In genomic region chr1:236748471-236748870, GRCh38 we compare ENCODE assay signal across 15 cellular contexts. TPM values are rescaled to one million over a fixed set of nuclear protein-coding genes. Genes with fewer than 3 reads are reported as not detected.
DNase-seq lines count a peak whose midpoint lies in the region; ATAC-seq, FAIRE-seq and TF ChIP-seq lines count a peak whose summit lies in the region.
"Had no signal": no experiment of that assay in that cellular context is flagged by ENCODE, and none has a peak within 500 bp of the region (broad histone marks: within the 10 kb centered on the region; RNA-seq: fewer than 3 reads in every experiment).

No MANE protein-coding gene starts in this region.

- H3K27ac ChIP-seq in K562 (ENCODE audit: extremely low read depth, low read depth, low read length): no peak overlapping the region
- H3K27ac ChIP-seq: spleen, upper lobe of left lung had no signal

- no TSS peak for BruUV-seq in K562 (replicated peaks; lab: Mats Ljungman, UMichigan)

- H3K4me1 ChIP-seq in K562 (replicated peaks in 1 of 2; ENCODE audit: control insufficient read depth in 2 of 2, insufficient read depth in 2 of 2, low read length in 2 of 2): peaks cover 4% of the 10 kb centered on the region in 2 experiments; a peak in 3 of 5 replicates
- H3K4me1 ChIP-seq: spleen, upper lobe of left lung had no signal

- DNase-seq in DMS53 (lab: John Stamatoyannopoulos, UW) (peak; percentile 17), DMS53 treated with DMSO at 0.1 percent for 48 hours (lab: John Stamatoyannopoulos, UW; ENCODE audit: unreplicated experiment) (no peak), K562 (ENCODE audit: extremely low read depth in 1 of 4, low spot score in 3 of 4) (no peak), GM13976 (ENCODE audit: low spot score) (no peak)
- DNase-seq: activated CD4-positive, alpha-beta T cell treated with anti-CD3 and anti-CD28 coated beads, Interleukin-2, amount 10 ng/mL, durations not matched to agents 7 days and 5 days; erythroblast; islet precursor cell; NCI-H1436; spleen; T-cell; upper lobe of left lung had no signal

- no peaks in the 10 kb centered on the region for H3K9me3 Mint-ChIP-seq in nephron
- H3K9me3 Mint-ChIP-seq: activated CD4-positive, alpha-beta T cell treated with anti-CD3 and anti-CD28 coated beads, Interleukin-2, amount 10 ng/mL, durations not matched to agents 7 days and 5 days; T-cell had no signal

- no peaks in the 10 kb centered on the region for H3K9me1 ChIP-seq in K562 (ENCODE audit: control insufficient read depth, insufficient read depth, low read length)

- H3K27ac Mint-ChIP-seq in nephron: no peak overlapping the region
- H3K27ac Mint-ChIP-seq: activated CD4-positive, alpha-beta T cell treated with anti-CD3 and anti-CD28 coated beads, Interleukin-2, amount 10 ng/mL, durations not matched to agents 7 days and 5 days; T-cell had no signal

- no peaks in the 10 kb centered on the region for H3K9me3 ChIP-seq in K562 (replicated peaks; ENCODE audit: control insufficient read depth, insufficient read depth, low read depth, low read length)
- H3K9me3 ChIP-seq: spleen, upper lobe of left lung had no signal

- no peak overlapping the region for H3K4me3 Mint-ChIP-seq in nephron
- H3K4me3 Mint-ChIP-seq: activated CD4-positive, alpha-beta T cell treated with anti-CD3 and anti-CD28 coated beads, Interleukin-2, amount 10 ng/mL, durations not matched to agents 7 days and 5 days; T-cell had no signal

- CTCF ChIA-PET in K562 (lab: Yijun Ruan, JAX; ENCODE audit: low intra/inter-chr PET ratio): no interaction called here

- H3K4me2 ChIP-seq in K562 (ENCODE audit: insufficient read depth, low read length): no peak overlapping the region

- H3K79me2 ChIP-seq in K562 (ENCODE audit: control insufficient read depth, insufficient read depth, low read length): no peaks in the 10 kb centered on the region

- H3K4me3 ChIP-seq in K562: no peak overlapping the region
- H3K4me3 ChIP-seq: spleen, upper lobe of left lung had no signal

- no peak for TF ChIP-seq EP300 in K562 (IDR thresholded peaks at IDR 0.05; ENCODE audit: low read length)

- H3K36me3 ChIP-seq in K562 (ENCODE audit: control insufficient read depth, insufficient read depth, low read length): no peaks in the 10 kb centered on the region
- H3K36me3 ChIP-seq: spleen had no signal

- no peak for TF ChIP-seq RAD21 in K562 (CRISPR knock-in tag; conservative IDR thresholded peaks at IDR 0.05 in 1 of 2, IDR thresholded peaks at IDR 0.05 in 1 of 2)

- peak; percentile 44 for FAIRE-seq in K562 (lab: Jason Lieb, UNC)

- POLR2A ChIA-PET in K562 (lab: Yijun Ruan, JAX): interaction anchor here (1.7 kb wide), 1 partner anchor 15 kb away, joined by 3 read pairs; no protein-coding TSS in a partner anchor

- in situ Hi-C loops in K562 (cut with MboI): loop anchor here (25.0 kb wide), 2 partner anchors 639 to 814 kb away; no protein-coding TSS in a partner anchor
- in situ Hi-C loops in GM13976 (cut with MboI; ENCODE audit: low sequenced_read_pairs, unreplicated experiment): no loop called here

- H3K27me3 Mint-ChIP-seq in nephron (ENCODE audit: low read depth): no peaks in the 10 kb centered on the region

- 18% methylated on average over 4 of the region's 4 CpGs for WGBS in K562 (ENCODE audit: insufficient coverage, low coverage, missing lambda C conversion rate)

- no peaks in the 10 kb centered on the region for H3K4me1 Mint-ChIP-seq in nephron
- H3K4me1 Mint-ChIP-seq: activated CD4-positive, alpha-beta T cell treated with anti-CD3 and anti-CD28 coated beads, Interleukin-2, amount 10 ng/mL, durations not matched to agents 7 days and 5 days; T-cell had no signal

- H3K27me3 ChIP-seq in K562 (ENCODE audit: control insufficient read depth in 2 of 2, insufficient read depth in 2 of 2, low read length in 2 of 2): peaks cover 18 to 37% of the 10 kb centered on the region in 2 experiments
- H3K27me3 ChIP-seq: upper lobe of left lung had no signal

- no peaks in the 10 kb centered on the region for H3K36me3 Mint-ChIP-seq in nephron (ENCODE audit: low read depth)
- H3K36me3 Mint-ChIP-seq: T-cell had no signal

- peak; percentile 58 for ATAC-seq in HG03159 (IDR thresholded peaks at IDR 0.05; ENCODE audit: unreplicated experiment)
- ATAC-seq in K562: peak; percentile 69
- no peak for ATAC-seq in GM19395 (IDR thresholded peaks at IDR 0.05; ENCODE audit: unreplicated experiment)
- ATAC-seq in GM21717 (IDR thresholded peaks at IDR 0.05; ENCODE audit: unreplicated experiment): no peak
- ATAC-seq: T-cell had no signal

- no peak overlapping the region for H2AFZ ChIP-seq in K562 (ENCODE audit: low read depth, low read length)

- intact Hi-C loops in K562 (cut with micrococcal nuclease): no loop called here

- TF ChIP-seq CTCF in K562 (IDR thresholded peaks at IDR 0.05 in 2 of 3, conservative IDR thresholded peaks at IDR 0.05 in 1 of 3; ENCODE audit: insufficient read depth in 2 of 3, low read depth in 1 of 3, low read length in 3 of 3) (peak; percentile 6 to 28 (median 22); a peak in 2 of 6 replicates), nephron (IDR thresholded peaks at IDR 0.05; ENCODE audit: unreplicated experiment in 3 of 3) (peak; percentile 8 to 21 (median 13)), GM13976 (IDR thresholded peaks at IDR 0.05; ENCODE audit: borderline replicate concordance, control extremely low read depth, extremely low read depth, insufficient read depth, missing control alignments) (no peak)

- no peak for TF ChIP-seq POLR2A in K562 (conservative IDR thresholded peaks at IDR 0.05)

- H3K9ac ChIP-seq in K562 (ENCODE audit: insufficient read depth in 1 of 2, low read depth in 2 of 2, low read length in 2 of 2): no peak overlapping the region

- no peaks in the 10 kb centered on the region for H4K20me1 ChIP-seq in K562 (replicated peaks; ENCODE audit: control insufficient read depth, insufficient read depth, low read length)

TF ChIP-seq in K562, 482 proteins besides CTCF, POLR2A, EP300 and RAD21 (continues in another document):
- TF ChIP-seq SMARCA4 (IDR thresholded peaks at IDR 0.05) (no peak), RBM34 (IDR thresholded peaks at IDR 0.05; ENCODE audit: borderline replicate concordance, insufficient read depth, low read length) (no peak), NFIC (IDR thresholded peaks at IDR 0.05) (no peak), MEF2A (IDR thresholded peaks at IDR 0.05; ENCODE audit: control insufficient read depth, low read depth, low read length) (no peak), ZNF511 (CRISPR knock-in tag; IDR thresholded peaks at IDR 0.05) (no peak), KAT7 (CRISPR knock-in tag; IDR thresholded peaks at IDR 0.05; ENCODE audit: borderline replicate concordance) (no peak), TFE3 (CRISPR knock-in tag; IDR thresholded peaks at IDR 0.05) (no peak), ZNF830 (CRISPR knock-in tag; IDR thresholded peaks at IDR 0.05) (no peak), SMAD1 (IDR thresholded peaks at IDR 0.05; ENCODE audit: low read depth, low read length, partially characterized antibody) (no peak), TCF7 (IDR thresholded peaks at IDR 0.05; ENCODE audit: borderline replicate concordance) (no peak)

RNA-seq across cellular contexts. Expression of gene MTR, which starts 46.6 kb away (rescaled TPM):
- total RNA-seq in K562 (2011; cell fraction: chromatin; rRNA removed; ENCODE audit: low replicate concordance): 48.7 and 126 TPM in 2 replicates
- 13.0 and 19.2 TPM in 2 replicates for total RNA-seq in K562 (2011; cell fraction: nucleolus; rRNA removed)
- 33.1 and 37.2 TPM in 2 replicates for total RNA-seq in K562 (2011; cell fraction: nucleoplasm; rRNA removed)
- total RNA-seq in K562 (2014; rRNA removed) (20.3 and 21.2 TPM in 2 replicates), K562 (2014; rRNA removed; fragmentation: Illumina TruSeq; extraction: Trizol) (31.5 and 38.4 TPM in 2 replicates), K562 (2015; rRNA removed; fragmentation: Illumina TruSeq; extraction: Trizol) (28.4 and 31.1 TPM in 2 replicates), K562 (2021) (38.0 and 44.3 TPM in 2 replicates)
- polyA plus RNA-seq in K562 (2011; rRNA removed) (25.4 and 28.7 TPM in 2 replicates), K562 (2014; fragmentation: Illumina TruSeq; extraction: Trizol) (14.2 and 16.1 TPM in 2 replicates), K562 (2014; fragmentation: Nextera tagmentation; extraction: Ambion mirVana) (1 to 10 TPM; 3.4 to 5.1 TPM), K562 (2014; rRNA removed) (16.9 and 17.6 TPM in 2 replicates)
- 7.9 and 13.2 TPM in 2 replicates for polyA plus RNA-seq in K562 (2011; cell fraction: cytosol; rRNA removed)
- 27.0 and 38.9 TPM in 2 replicates for polyA plus RNA-seq in K562 (2011; cell fraction: nucleus; rRNA removed)
- 9.6 and 11.5 TPM in 2 replicates for polyA plus RNA-seq in K562 (2012)
- polyA minus RNA-seq in K562 (2011; rRNA and poly(A)+ RNA removed): 93.6 and 102 TPM in 2 replicates
- 30.9 and 34.7 TPM in 2 replicates for polyA minus RNA-seq in K562 (2011; cell fraction: cytosol; rRNA and poly(A)+ RNA removed)
- polyA minus RNA-seq in K562 (2011; cell fraction: nucleus; rRNA and poly(A)+ RNA removed): 18.4 and 43.9 TPM in 2 replicates

Comparison
In these comparisons a context has a peak if more than half of its experiments do, and no peak if none do; other contexts are left out.
1. ATAC-seq: peak in HG03159 (single experiment) and K562 (single experiment); none in GM19395 (single experiment) and GM21717 (single experiment).